Comparison of ENCODE assay signal across 7 cellular contexts in the genomic region with DNA sequence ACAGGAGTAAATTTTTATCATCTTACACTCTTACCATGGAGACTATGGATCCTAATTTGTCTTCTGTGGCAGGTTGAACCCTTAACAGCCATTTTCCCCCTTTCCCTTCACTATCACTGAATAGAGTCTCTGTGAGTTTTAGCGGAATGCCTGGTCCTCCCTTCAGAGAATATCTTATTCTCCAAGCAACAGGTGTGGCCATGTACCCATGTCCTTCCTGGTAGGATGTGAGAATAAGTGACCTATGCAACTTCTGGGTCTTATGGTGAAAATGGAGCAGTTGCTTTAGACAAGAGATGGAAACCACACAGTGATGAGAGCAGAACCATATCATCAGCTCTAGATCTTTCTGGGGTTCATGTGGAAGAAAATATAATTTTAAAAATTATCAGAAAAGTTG.
"Had no signal": no experiment of that assay in that cellular context is flagged by ENCODE, and none has a peak within 500 bp of the region (broad histone marks: within the 10 kb centered on the region; RNA-seq: fewer than 3 reads in every experiment).

No MANE protein-coding gene starts in this region.

- DNase-seq: IMR-90, KBM-7, KG1 had no signal

- H3K27ac ChIP-seq: HL-60, KMS-11 had no signal

- H3K4me3 ChIP-seq: K562 had no signal

- ATAC-seq: HepG2, K562 had no signal
